ENCODE assay signal across 10 cellular contexts in genomic region chr5:96968074-96968473, GRCh38. TPM values are rescaled to one million over a fixed set of nuclear protein-coding genes. Genes with fewer than 3 reads are reported as not detected.
DNase-seq lines count a peak whose midpoint lies in the region; ATAC-seq and TF ChIP-seq lines count a peak whose summit lies in the region.
"Had no signal": no experiment of that assay in that cellular context is flagged by ENCODE, and none has a peak within 500 bp of the region (broad histone marks: within the 10 kb centered on the region; RNA-seq: fewer than 3 reads in every experiment).

No MANE protein-coding gene starts in this region.

- H3K27me3 ChIP-seq in smooth muscle cell (ENCODE audit: low read depth): no peaks in the 10 kb centered on the region
- H3K27me3 ChIP-seq: dorsolateral prefrontal cortex had no signal

- peaks cover 4% of the 10 kb centered on the region for H4K20me1 ChIP-seq in smooth muscle cell (ENCODE audit: low read depth)

- peak overlapping the region; percentile 82 for H3K27ac ChIP-seq in smooth muscle cell (ENCODE audit: low read depth)

- H2AFZ ChIP-seq in smooth muscle cell (ENCODE audit: low read depth): no peak overlapping the region

- H3F3A ChIP-seq in smooth muscle cell (ENCODE audit: low read depth): peaks cover 20% of the 10 kb centered on the region

- peak overlapping the region; percentile 71 for H3K4me2 ChIP-seq in smooth muscle cell

- DNase-seq in HFF-Myc (ENCODE audit: extremely low read depth, low read depth) (peak; percentile 21), Right ventricle myocardium superior (no peak), smooth muscle cell (lab: John Stamatoyannopoulos, UW; ENCODE audit: unreplicated experiment) (no peak), mucosa of descending colon (no peak)
- DNase-seq: activated B cell treated with CpG ODN at 0.5 μM for 24 hours, dorsolateral prefrontal cortex, NCI-H1694 had no signal

- H3K4me1 ChIP-seq in smooth muscle cell (ENCODE audit: low read depth) (peaks cover 14% of the 10 kb centered on the region), mucosa of descending colon (ENCODE audit: low read depth) (peaks cover 7% of the 10 kb centered on the region)

- H3K9me3 ChIP-seq in smooth muscle cell (replicated peaks; ENCODE audit: low read depth) (no peaks in the 10 kb centered on the region), mucosa of descending colon (no peaks in the 10 kb centered on the region)

- intact Hi-C loops in Right ventricle myocardium superior (cut with DNase I): no loop called here
- intact Hi-C loops in mucosa of descending colon (cut with DNase I, micrococcal nuclease): no loop called here

- ATAC-seq in SK-N-SH treated with all-trans-retinoic acid at 6 μM for 48 hours (peak; percentile 88), Right ventricle myocardium superior (ENCODE audit: poor library complexity) (peak; percentile 79), mucosa of descending colon (no peak), GM18520 (IDR thresholded peaks at IDR 0.05; ENCODE audit: unreplicated experiment) (no peak), GM19467 (IDR thresholded peaks at IDR 0.05; ENCODE audit: unreplicated experiment) (no peak)

- H3K9ac ChIP-seq in smooth muscle cell (ENCODE audit: low read depth): peak overlapping the region; percentile 14

- H3K4me3 ChIP-seq in HFF-Myc (replicated peaks; ENCODE audit: low read depth, low read length) (no peak overlapping the region), smooth muscle cell (peak overlapping the region; percentile 0), mucosa of descending colon (no peak overlapping the region)
- H3K4me3 ChIP-seq: dorsolateral prefrontal cortex had no signal

- 23% methylated on average over 1 of the region's 1 CpG for WGBS in smooth muscle cell (ENCODE audit: low lambda C conversion rate)

- TF ChIP-seq CTCF in HFF-Myc (IDR thresholded peaks at IDR 0.05; ENCODE audit: low read depth, low read length, missing control alignments) (no peak), smooth muscle cell (IDR thresholded peaks at IDR 0.05; ENCODE audit: borderline replicate concordance, insufficient read depth, poor library complexity, severe bottlenecking) (no peak), mucosa of descending colon (IDR thresholded peaks at IDR 0.05) (no peak)

- H3K79me2 ChIP-seq in smooth muscle cell (ENCODE audit: low read depth): peaks cover 73% of the 10 kb centered on the region

- H3K36me3 ChIP-seq in smooth muscle cell (ENCODE audit: low read depth): no peaks in the 10 kb centered on the region
- no peaks in the 10 kb centered on the region for H3K36me3 ChIP-seq in mucosa of descending colon (ENCODE audit: low read depth)

TF ChIP-seq in SK-N-SH treated with all-trans-retinoic acid at 6 μM for 48 hours, 23 proteins besides CTCF, POLR2A, EP300 and RAD21:
- TF ChIP-seq TCF4 (CRISPR knock-in tag; IDR thresholded peaks at IDR 0.05; ENCODE audit: borderline replicate concordance): no peak
TF ChIP-seq in SK-N-SH treated with all-trans-retinoic acid at 6 μM for 48 hours: peak in this region for 0.

RNA-seq across cellular contexts. Expression of gene LNPEP, which starts 32.2 kb away (rescaled TPM):
- total RNA-seq in Right ventricle myocardium superior: 44.4 TPM
- 24.3 and 28.0 TPM in 2 replicates for total RNA-seq in smooth muscle cell
- 2.3 and 3.5 TPM in 2 replicates for polyA plus RNA-seq in smooth muscle cell
- 10 to 100 TPM; 32.3 to 54.7 (median 38.2) TPM for total RNA-seq in mucosa of descending colon

Comparison
In these comparisons a context has a peak if more than half of its experiments do, and no peak if none do; other contexts are left out.
1. ATAC-seq: peak in SK-N-SH treated with all-trans-retinoic acid at 6 μM for 48 hours (single experiment) and Right ventricle myocardium superior (single experiment); none in mucosa of descending colon (single experiment), GM18520 (single experiment) and GM19467 (single experiment).